ENCODE assay signal across 19 cellular contexts in the genomic region with DNA sequence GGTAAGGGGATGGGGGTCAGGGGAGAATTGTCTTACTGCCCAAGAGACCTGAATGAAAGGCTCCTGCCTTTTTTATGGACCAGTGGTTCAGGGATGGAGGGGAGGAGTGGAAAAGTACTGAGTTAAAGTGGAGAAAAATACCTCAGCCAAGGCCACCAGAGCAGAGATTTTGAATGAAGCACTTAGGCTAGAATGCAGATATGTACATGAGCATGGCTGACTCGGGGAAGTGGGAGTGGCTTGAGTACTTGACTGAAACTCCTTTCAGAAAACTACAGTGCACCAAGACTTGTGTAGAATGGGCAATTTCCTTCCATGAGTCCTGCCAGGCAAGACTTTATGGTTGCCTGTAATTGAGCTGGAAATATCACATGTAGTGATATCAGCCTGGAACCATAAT.
"Had no signal": no experiment of that assay in that cellular context is flagged by ENCODE, and none has a peak within 500 bp of the region (broad histone marks: within the 10 kb centered on the region; RNA-seq: fewer than 3 reads in every experiment).

No MANE protein-coding gene starts in this region.

- DNase-seq: IMR-90, Karpas-422, KG1, MG63, NCI-H1092, NCI-H1436, NCI-H187, NCI-H2029, NCI-H2081 treated with DMSO at 0.1 percent for 48 hours, NCI-H2227 treated with DMSO at 0.1 percent for 48 hours, NCI-H510A, NCI-H524 treated with DMSO at 0.1 percent for 48 hours, NCI-H774, PC-3, SHP77, SK-N-SH, SW 1271 had no signal

- H3K9me3 ChIP-seq: MG63, SK-N-SH had no signal

- FAIRE-seq: HepG2 had no signal

- H3K9ac ChIP-seq: SK-N-SH had no signal

- H3K36me3 ChIP-seq: MG63 had no signal

- H3K27ac ChIP-seq: RWPE1 had no signal

- H3K4me3 ChIP-seq: MG63 had no signal

- H3K27me3 ChIP-seq: MG63 had no signal
